24 cellular contexts compared by ENCODE assay signal in the genomic region with DNA sequence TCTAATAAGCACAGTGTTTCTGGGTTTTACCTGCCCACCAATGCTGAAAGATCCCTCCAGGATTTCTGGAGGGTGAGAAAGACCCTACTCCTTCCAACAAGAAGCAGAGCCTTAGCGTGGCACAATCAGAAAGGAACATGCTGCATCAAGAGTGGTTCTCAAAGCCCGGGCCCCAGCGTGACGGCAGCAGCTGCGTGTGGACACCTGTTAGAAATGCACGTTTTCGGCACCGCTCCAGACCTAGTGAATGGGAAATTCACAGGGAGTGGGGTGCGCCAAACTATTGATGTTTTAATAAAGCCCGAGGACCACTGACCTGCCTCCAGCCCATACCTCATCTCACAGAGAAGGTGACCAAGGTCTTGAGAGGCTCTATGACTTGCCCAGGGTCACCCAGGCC. TPM values are rescaled to one million over a fixed set of nuclear protein-coding genes. Genes with fewer than 3 reads are reported as not detected.
A peak's percentile ranks its signal among the peaks of the same experiment; 100 is the strongest.
DNase-seq lines count a peak whose midpoint lies in the region; ATAC-seq and TF ChIP-seq lines count a peak whose summit lies in the region.
"Had no signal": no experiment of that assay in that cellular context is flagged by ENCODE, and none has a peak within 500 bp of the region (broad histone marks: within the 10 kb centered on the region; RNA-seq: fewer than 3 reads in every experiment).

No MANE protein-coding gene starts in this region.

- no peak overlapping the region for H3K4me3 ChIP-seq in right atrium auricular region
- no peak overlapping the region for H3K4me3 ChIP-seq in esophagus squamous epithelium
- H3K4me3 ChIP-seq: K562, SK-N-MC, testis had no signal

- H3K4me1 ChIP-seq in right atrium auricular region, result peaks cover 0 to 42% of the 10 kb centered on the region in 2 donors
- H3K4me1 ChIP-seq in esophagus squamous epithelium, result peaks cover 12 to 64% (median 50%) of the 10 kb centered on the region in 3 donors

- no peaks in the 10 kb centered on the region for H3K9me3 Mint-ChIP-seq in chondrocyte (ENCODE audit: low read depth)
- H3K9me3 Mint-ChIP-seq: activated CD4-positive, alpha-beta memory T cell treated with anti-CD3 and anti-CD28 coated beads, Interleukin-2, amount 10 ng/mL, durations not matched to agents 7 days and 5 days; activated naive CD4-positive, alpha-beta T cell treated with anti-CD3 and anti-CD28 coated beads, Interleukin-2, amount 50 U/mL, for 24 hours; activated T-helper 17 cell treated with anti-CD3 and anti-CD28 coated beads, Interleukin-2, amount 50 U/mL, for 72 hours; nephron progenitor cell had no signal

- 74 to 79% methylated on average over 5 to 8 of the region's 10 CpGs for WGBS in esophagus squamous epithelium, 2 donors

- H3K36me3 ChIP-seq in right atrium auricular region (no peaks in the 10 kb centered on the region), esophagus squamous epithelium (peaks cover 0 to 2% (median 0%) of the 10 kb centered on the region in 3 donors)

- peaks cover 2% of the 10 kb centered on the region for H3K36me3 Mint-ChIP-seq in chondrocyte (ENCODE audit: low read depth)
- H3K36me3 Mint-ChIP-seq: activated naive CD4-positive, alpha-beta T cell treated with anti-CD3 and anti-CD28 coated beads, Interleukin-2, amount 50 U/mL, for 24 hours had no signal

- H3K9me3 ChIP-seq in right atrium auricular region, result no peaks in the 10 kb centered on the region
- no peaks in the 10 kb centered on the region for H3K9me3 ChIP-seq in esophagus squamous epithelium
- H3K9me3 ChIP-seq: testis had no signal

- DNase-seq in right atrium auricular region (ENCODE audit: low spot score) (no peak), left ventricle myocardium superior (no peak), esophagus squamous epithelium (lab: John Stamatoyannopoulos, UW) (no peak), posterior vena cava (ENCODE audit: low spot score) (peak; percentile 75), chondrocyte (ENCODE audit: low spot score) (no peak), A172 (ENCODE audit: low spot score) (no peak), DMS53 treated with DMSO at 0.1 percent for 48 hours (lab: John Stamatoyannopoulos, UW; ENCODE audit: unreplicated experiment) (no peak)
- DNase-seq: activated CD4-positive, alpha-beta memory T cell treated with anti-CD3 and anti-CD28 coated beads, Interleukin-2, amount 10 ng/mL, durations not matched to agents 7 days and 5 days; islet precursor cell; NCI-H1105 treated with DMSO at 0.1 percent for 48 hours; NCI-H1930; NCI-H2227 treated with DMSO at 0.1 percent for 48 hours; nephron progenitor cell; RPMI8226; stimulated activated CD4-positive, alpha-beta T cell treated with anti-CD3 and anti-CD28 coated beads, Interleukin-15, amount 100 ng/mL, for 24 hours; stimulated activated naive CD4-positive, alpha-beta T cell; testis had no signal

- ATAC-seq in left ventricle myocardium superior, result no peak
- ATAC-seq in GM18873 (IDR thresholded peaks at IDR 0.05; ENCODE audit: low FRiP score, unreplicated experiment), result no peak
- ATAC-seq: activated CD4-positive, CD25-positive, alpha-beta regulatory T cell treated with anti-CD3 and anti-CD28 coated beads, Interleukin-2, amount 50 U/mL, for 24 hours; activated T-helper 17 cell treated with anti-CD3 and anti-CD28 coated beads, Interleukin-2, amount 50 U/mL, for 72 hours; K562 had no signal

- peak overlapping the region; percentile 21 to 55 for H3K27ac ChIP-seq in right atrium auricular region
- H3K27ac ChIP-seq in esophagus squamous epithelium, result peak overlapping the region in 3 of 4 donors; percentile 40 to 80 (median 57)
- H3K27ac ChIP-seq: C4-2B, SK-N-MC had no signal

- no peak overlapping the region for H3K27ac Mint-ChIP-seq in chondrocyte (ENCODE audit: unreplicated experiment)
- H3K27ac Mint-ChIP-seq: activated CD4-positive, alpha-beta memory T cell treated with anti-CD3 and anti-CD28 coated beads, Interleukin-2, amount 10 ng/mL, durations not matched to agents 7 days and 5 days; activated T-helper 17 cell treated with anti-CD3 and anti-CD28 coated beads, Interleukin-2, amount 50 U/mL, for 72 hours; nephron progenitor cell had no signal

- peaks cover 21% of the 10 kb centered on the region for H3K27me3 Mint-ChIP-seq in chondrocyte (ENCODE audit: low read depth)
- H3K27me3 Mint-ChIP-seq: activated naive CD4-positive, alpha-beta T cell treated with anti-CD3 and anti-CD28 coated beads, Interleukin-2, amount 50 U/mL, for 24 hours; activated T-helper 17 cell treated with anti-CD3 and anti-CD28 coated beads, Interleukin-2, amount 50 U/mL, for 72 hours had no signal

- TF ChIP-seq CTCF in right atrium auricular region (IDR thresholded peaks at IDR 0.05) (no peak), esophagus squamous epithelium (IDR thresholded peaks at IDR 0.05) (no peak), chondrocyte (IDR thresholded peaks at IDR 0.05) (no peak)

- intact Hi-C loops in left ventricle myocardium superior (cut with micrococcal nuclease), result no loop called here
- intact Hi-C loops in esophagus squamous epithelium (cut with DNase I), result no loop called here
- intact Hi-C loops in posterior vena cava (cut with DNase I), result no loop called here

- TF ChIP-seq POLR2A in esophagus squamous epithelium (IDR thresholded peaks at IDR 0.05), result no peak

- no peak overlapping the region for H3K4me3 Mint-ChIP-seq in chondrocyte (ENCODE audit: unreplicated experiment)
- H3K4me3 Mint-ChIP-seq: activated CD4-positive, alpha-beta memory T cell treated with anti-CD3 and anti-CD28 coated beads, Interleukin-2, amount 10 ng/mL, durations not matched to agents 7 days and 5 days; activated naive CD4-positive, alpha-beta T cell treated with anti-CD3 and anti-CD28 coated beads, Interleukin-2, amount 50 U/mL, for 24 hours; activated T-helper 17 cell treated with anti-CD3 and anti-CD28 coated beads, Interleukin-2, amount 50 U/mL, for 72 hours; nephron progenitor cell had no signal

- H3K27me3 ChIP-seq in right atrium auricular region (no peaks in the 10 kb centered on the region), esophagus squamous epithelium (no peaks in the 10 kb centered on the region)
- H3K27me3 ChIP-seq: testis had no signal

- peaks cover 15% of the 10 kb centered on the region for H3K4me1 Mint-ChIP-seq in chondrocyte (ENCODE audit: low read depth)
- H3K4me1 Mint-ChIP-seq: activated CD4-positive, alpha-beta memory T cell treated with anti-CD3 and anti-CD28 coated beads, Interleukin-2, amount 10 ng/mL, durations not matched to agents 7 days and 5 days; activated T-helper 17 cell treated with anti-CD3 and anti-CD28 coated beads, Interleukin-2, amount 50 U/mL, for 72 hours had no signal

RNA-seq across cellular contexts. Expression of gene PECAM1, which starts 55.8 kb away (rescaled TPM):
- total RNA-seq in right atrium auricular region, result 100 to 1,000 TPM in 1 of 2 donors, 10 to 100 TPM in 1; 77.5 to 153 TPM
- total RNA-seq in left ventricle myocardium superior, result 112 TPM
- total RNA-seq in esophagus squamous epithelium, result 10 to 100 TPM in 3 of 4 donors, 1 to 10 TPM in 1; 9.4 to 71.4 (median 34.3) TPM
- 100 to 1,000 TPM; 289 to 316 TPM for total RNA-seq in posterior vena cava
- 0.15 to 0.34 TPM in 2 of 3 replicates, not detected in the other for total RNA-seq in chondrocyte
- total RNA-seq in A172 (2014; rRNA removed; shearing (Covaris generic)), result 0.05 TPM in 1 of 2 replicates, not detected in the other
